In the genomic region with DNA sequence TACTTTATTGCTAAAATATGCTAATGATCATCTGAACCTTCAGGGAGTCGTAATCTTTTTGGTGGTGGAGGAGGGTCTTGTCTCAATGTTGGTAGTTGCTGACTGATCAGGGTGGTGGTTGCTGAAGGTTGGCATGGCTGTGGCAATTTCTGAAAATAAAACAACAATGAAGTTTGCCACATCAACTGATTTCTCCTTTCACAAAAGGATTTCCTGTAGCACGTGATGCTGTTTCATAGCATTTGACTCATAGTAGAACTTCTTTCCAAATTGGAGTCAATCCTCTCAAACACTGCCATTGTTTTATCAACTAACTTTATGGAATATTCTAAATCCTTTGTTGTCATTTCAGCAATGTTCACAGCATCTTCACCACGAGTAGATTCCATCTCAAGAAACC, we compare ENCODE assay signal across 18 cellular contexts. TPM values are rescaled to one million over a fixed set of nuclear protein-coding genes. Genes with fewer than 3 reads are reported as not detected.
DNase-seq lines count a peak whose midpoint lies in the region; FAIRE-seq and TF ChIP-seq lines count a peak whose summit lies in the region.
"Had no signal": no experiment of that assay in that cellular context is flagged by ENCODE, and none has a peak within 500 bp of the region (broad histone marks: within the 10 kb centered on the region; RNA-seq: fewer than 3 reads in every experiment).

No MANE protein-coding gene starts in this region.

- DNase-seq in MM.1S (peak; percentile 40), endothelial cell of umbilical vein (ENCODE audit: low read depth, low spot score) (peak; percentile 34), lung microvascular endothelial cell (ENCODE audit: low read depth in 2 of 2) (peak; percentile 52 to 60), NCI-H510A (lab: John Stamatoyannopoulos, UW) (no peak), NCI-H69 (lab: John Stamatoyannopoulos, UW) (no peak), T1000 (lab: John Stamatoyannopoulos, UW) (no peak)
- DNase-seq in stimulated activated CD4-positive, alpha-beta T cell treated with anti-CD3 and anti-CD28 coated beads, Interleukin-2, amount 100 ng/mL, for 48 hours, result no peak
- DNase-seq: 8988T; Caco-2; CD4-positive, CD25-positive, alpha-beta regulatory T cell; GDM1; HCEC 1CT; NCI-H1417 treated with DMSO at 0.1 percent for 48 hours; NCI-H1930; NCI-H526 treated with DMSO at 0.1 percent for 48 hours had no signal

- peaks cover 24 to 63% (median 56%) of the 10 kb centered on the region in 11 experiments; a peak in 21 of 22 replicates for H3K9me3 ChIP-seq in BLaER1 treated with 17β-estradiol and CSF1 and Interleukin-3, amounts not matched to agents 10 nM and 100 nM (replicated peaks in 1 of 11)
- H3K9me3 ChIP-seq in MM.1S (replicated peaks; ENCODE audit: insufficient read depth, low read length) (no peaks in the 10 kb centered on the region; the same call in 1 of the 2 replicates), endothelial cell of umbilical vein (replicated peaks; ENCODE audit: control insufficient read depth, insufficient read depth, low read length) (no peaks in the 10 kb centered on the region)
- H3K9me3 ChIP-seq: Caco-2 had no signal

- peaks cover 0 to 7% (median 0%) of the 10 kb centered on the region in 11 experiments; a peak in 2 of 22 replicates for H3K36me3 ChIP-seq in BLaER1 treated with 17β-estradiol and CSF1 and Interleukin-3, amounts not matched to agents 10 nM and 100 nM
- H3K36me3 ChIP-seq in MM.1S (replicated peaks; ENCODE audit: insufficient read depth, low read length) (no peaks in the 10 kb centered on the region), endothelial cell of umbilical vein (ENCODE audit: control insufficient read depth in 2 of 2, extremely low read depth in 1 of 2, insufficient read depth in 2 of 2, low read length in 2 of 2) (no peaks in the 10 kb centered on the region)

- H3K27ac ChIP-seq in BLaER1 treated with 17β-estradiol and CSF1 and Interleukin-3, amounts not matched to agents 10 nM and 100 nM, result peak overlapping the region; percentile 28 to 96 (median 64); a peak in 19 of 22 replicates
- H3K27ac ChIP-seq in MM.1S (ENCODE audit: low read length) (no peak overlapping the region), endothelial cell of umbilical vein (ENCODE audit: insufficient read depth, low read depth, low read length) (no peak overlapping the region)

- peak; percentile 69 for FAIRE-seq in endothelial cell of umbilical vein (lab: Jason Lieb, UNC)
- FAIRE-seq: RCC 7860 had no signal

- no peaks in the 10 kb centered on the region for H3K9me2 ChIP-seq in MM.1S (replicated peaks; ENCODE audit: insufficient read depth, low read length)

- H3K4me2 ChIP-seq in BLaER1 treated with 17β-estradiol and CSF1 and Interleukin-3, amounts not matched to agents 10 nM and 100 nM, result peak overlapping the region; percentile 4 to 64 (median 29); a peak in 17 of 22 replicates
- H3K4me2 ChIP-seq in MM.1S (ENCODE audit: low read depth, low read length) (peak overlapping the region; percentile 24; the same call in 1 of the 2 replicates), endothelial cell of umbilical vein (ENCODE audit: insufficient read depth, low read length) (no peak overlapping the region)

- no peak overlapping the region; a peak in 1 of 20 replicates for H3K4me3 ChIP-seq in BLaER1 treated with 17β-estradiol and CSF1 and Interleukin-3, amounts not matched to agents 10 nM and 100 nM
- no peak overlapping the region for H3K4me3 ChIP-seq in MM.1S (ENCODE audit: low read length)
- no peak overlapping the region for H3K4me3 ChIP-seq in endothelial cell of umbilical vein (replicated peaks in 1 of 3; ENCODE audit: insufficient read depth in 1 of 3, low read depth in 1 of 3, low read length in 3 of 3)

- peaks cover 31 to 91% (median 40%) of the 10 kb centered on the region in 10 experiments for H3K4me1 ChIP-seq in BLaER1 treated with 17β-estradiol and CSF1 and Interleukin-3, amounts not matched to agents 10 nM and 100 nM
- H3K4me1 ChIP-seq in MM.1S (ENCODE audit: low read length), result peaks cover 16% of the 10 kb centered on the region
- H3K4me1 ChIP-seq in endothelial cell of umbilical vein (ENCODE audit: control insufficient read depth, extremely low read depth, insufficient read depth, low read length), result peaks cover 2% of the 10 kb centered on the region
- H3K4me1 ChIP-seq: Caco-2 had no signal

- H3K9me1 ChIP-seq in endothelial cell of umbilical vein (replicated peaks; ENCODE audit: control insufficient read depth, extremely low read depth, insufficient read depth, low read length), result no peaks in the 10 kb centered on the region

- no peak overlapping the region for H2AFZ ChIP-seq in MM.1S (ENCODE audit: low read length)
- no peak overlapping the region for H2AFZ ChIP-seq in endothelial cell of umbilical vein (ENCODE audit: low read depth, low read length)

- dilution Hi-C loops in endothelial cell of umbilical vein (cut with MboI; ENCODE audit: extremely low pct_ligation_motif_present, low sequenced_read_pairs), result no loop called here

- CTCF ChIA-PET in endothelial cell of umbilical vein (lab: Charles Lee), result no interaction called here

- H4K20me1 ChIP-seq in BLaER1 treated with 17β-estradiol and CSF1 and Interleukin-3, amounts not matched to agents 10 nM and 100 nM, result no peaks in the 10 kb centered on the region
- H4K20me1 ChIP-seq in MM.1S (ENCODE audit: insufficient read depth, low read length) (no peaks in the 10 kb centered on the region), endothelial cell of umbilical vein (replicated peaks; ENCODE audit: control insufficient read depth, extremely low read depth, insufficient read depth, low read length) (no peaks in the 10 kb centered on the region)

- POLR2A ChIA-PET in endothelial cell of umbilical vein (lab: Charles Lee), result no interaction called here

- H3K27me3 ChIP-seq in BLaER1 treated with 17β-estradiol and CSF1 and Interleukin-3, amounts not matched to agents 10 nM and 100 nM, result no peaks in the 10 kb centered on the region
- H3K27me3 ChIP-seq in MM.1S (replicated peaks; ENCODE audit: insufficient read depth, low read length), result no peaks in the 10 kb centered on the region
- H3K27me3 ChIP-seq in endothelial cell of umbilical vein (ENCODE audit: control insufficient read depth in 2 of 2, insufficient read depth in 2 of 2, low read length in 2 of 2), result no peaks in the 10 kb centered on the region

- no TSS peak for BruUV-seq in endothelial cell of umbilical vein (replicated peaks; lab: Mats Ljungman, UMichigan)

- peak overlapping the region in 1 of 11 experiments; percentile 47; a peak in 2 of 22 replicates for H3K9ac ChIP-seq in BLaER1 treated with 17β-estradiol and CSF1 and Interleukin-3, amounts not matched to agents 10 nM and 100 nM
- H3K9ac ChIP-seq in MM.1S (ENCODE audit: low read length) (no peak overlapping the region), endothelial cell of umbilical vein (replicated peaks; ENCODE audit: extremely low read depth, insufficient read depth, low read length) (no peak overlapping the region)

- H3K79me2 ChIP-seq in MM.1S (ENCODE audit: low read length) (no peaks in the 10 kb centered on the region), endothelial cell of umbilical vein (ENCODE audit: control insufficient read depth, insufficient read depth, low read length) (no peaks in the 10 kb centered on the region)

- TF ChIP-seq POLR2A in endothelial cell of umbilical vein (IDR thresholded peaks at IDR 0.05; ENCODE audit: low read depth, low read length), result no peak

- intact Hi-C loops in endothelial cell of umbilical vein (cut with micrococcal nuclease), result no loop called here

- TF ChIP-seq CTCF in MM.1S (IDR thresholded peaks at IDR 0.05; ENCODE audit: low read length), result no peak
- TF ChIP-seq CTCF in endothelial cell of umbilical vein (IDR thresholded peaks at IDR 0.05; ENCODE audit: extremely low read depth in 1 of 2, insufficient read depth in 1 of 2, low read depth in 1 of 2, low read length in 2 of 2), result no peak

- no peaks in the 10 kb centered on the region for H3F3A ChIP-seq in MM.1S (ENCODE audit: insufficient read depth, low read length)

TF ChIP-seq in endothelial cell of umbilical vein, 7 proteins besides CTCF, POLR2A, EP300 and RAD21:
- peak; percentile 9 for TF ChIP-seq FOS (IDR thresholded peaks at IDR 0.05; ENCODE audit: borderline replicate concordance, insufficient read depth, low read length)
- no peak for TF ChIP-seq MYC (IDR thresholded peaks at IDR 0.05; ENCODE audit: low read depth, low read length)
- no peak for TF ChIP-seq POLR2AphosphoS5 (IDR thresholded peaks at IDR 0.05; ENCODE audit: insufficient read depth, low read depth, low read length)
- TF ChIP-seq JUN (IDR thresholded peaks at IDR 0.05; ENCODE audit: borderline replicate concordance, insufficient read depth, insufficient read length, low read depth), result no peak
TF ChIP-seq in endothelial cell of umbilical vein: peak in this region for 1.

RNA-seq across cellular contexts. Expression of a gene that starts 19.3 kb away (rescaled TPM):
- 1.4 and 2.0 TPM in 2 replicates for total RNA-seq in endothelial cell of umbilical vein
- polyA plus RNA-seq in endothelial cell of umbilical vein, result 0.62 and 0.73 TPM in 2 replicates
- polyA plus RNA-seq in endothelial cell of umbilical vein (2011; cell fraction: cytosol; rRNA removed), result 0.55 and 0.66 TPM in 2 replicates
- polyA plus RNA-seq in endothelial cell of umbilical vein (2011; cell fraction: nucleus; rRNA removed), result 0.87 and 0.90 TPM in 2 replicates
- 0.07 and 0.62 TPM in 2 replicates for polyA plus RNA-seq in endothelial cell of umbilical vein (2012)
- polyA minus RNA-seq in endothelial cell of umbilical vein, result 0.70 and 1.3 TPM in 2 replicates
- not detected for polyA minus RNA-seq in endothelial cell of umbilical vein (2011; cell fraction: cytosol; rRNA and poly(A)+ RNA removed)
- polyA minus RNA-seq in endothelial cell of umbilical vein (2011; cell fraction: nucleus; rRNA and poly(A)+ RNA removed), result 0.38 and 0.63 TPM in 2 replicates
- total RNA-seq in lung microvascular endothelial cell, result 2.6 and 3.7 TPM in 2 replicates
- total RNA-seq: CD4-positive, CD25-positive, alpha-beta regulatory T cell; Daoy had no signal
- polyA plus RNA-seq: CD4-positive, CD25-positive, alpha-beta regulatory T cell had no signal

Comparison
In these comparisons a context has a peak if more than half of its experiments do, and no peak if none do; other contexts are left out.
1. H3K27ac ChIP-seq: peak in BLaER1 treated with 17β-estradiol and CSF1 and Interleukin-3, amounts not matched to agents 10 nM and 100 nM (11 of 11); none in MM.1S (single experiment) and endothelial cell of umbilical vein (single experiment).
2. DNase-seq: peak in MM.1S (single experiment), endothelial cell of umbilical vein (single experiment) and lung microvascular endothelial cell (2 of 2); none in NCI-H510A (single experiment), NCI-H69 (single experiment), T1000 (single experiment) and stimulated activated CD4-positive, alpha-beta T cell treated with anti-CD3 and anti-CD28 coated beads, Interleukin-2, amount 100 ng/mL, for 48 hours (0 of 2).